ENCODE assay signal across 8 cellular contexts in the genomic region with DNA sequence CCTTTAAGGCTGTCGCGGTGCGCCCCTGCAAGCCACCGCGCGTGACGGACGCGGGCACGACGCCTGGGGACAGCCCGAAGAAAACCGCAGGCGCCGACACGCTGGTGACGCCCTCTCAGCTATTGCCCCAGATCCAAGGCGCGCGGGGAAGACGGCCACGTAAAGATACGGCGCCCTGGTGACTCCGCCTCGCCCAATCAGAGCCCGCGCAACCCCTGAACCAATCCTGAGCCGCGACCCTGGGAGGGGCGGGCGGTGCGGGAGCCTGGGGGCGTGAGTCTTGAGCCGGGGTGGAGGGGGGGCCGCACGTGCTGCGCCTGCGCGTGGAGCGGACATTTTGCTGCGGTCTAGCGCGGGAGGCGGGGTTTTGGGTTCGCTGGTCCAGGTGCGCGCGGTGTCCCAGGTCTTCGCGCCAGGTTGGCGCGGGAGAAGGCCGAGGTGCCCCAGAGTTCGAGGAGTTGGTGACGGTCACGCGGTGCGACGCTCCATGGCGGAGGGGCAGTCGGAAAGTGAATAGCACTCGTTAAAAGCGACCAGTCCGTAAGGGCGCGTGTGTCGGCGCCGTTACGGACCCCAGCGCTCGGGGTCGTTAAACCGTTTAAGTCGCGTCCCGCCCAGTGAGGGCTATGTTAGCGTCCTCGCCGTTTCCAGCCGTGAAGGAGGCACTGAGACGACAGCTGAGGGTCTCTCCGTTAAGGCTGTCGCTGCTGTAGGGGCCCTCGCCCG. TPM values are rescaled to one million over a fixed set of nuclear protein-coding genes. Genes with fewer than 3 reads are reported as not detected.
DNase-seq lines count a peak whose midpoint lies in the region; ATAC-seq and TF ChIP-seq lines count a peak whose summit lies in the region.

No MANE protein-coding gene starts in this region.

- no peak for TF ChIP-seq CTCF in kidney epithelial cell (IDR thresholded peaks at IDR 0.05; ENCODE audit: insufficient read depth, low read length, poor library complexity, severe bottlenecking)

- TF ChIP-seq POLR2A in GM19099 (IDR thresholded peaks at IDR 0.05; ENCODE audit: extremely low read depth, insufficient read length, low read depth): peak; percentile 90

- peak; percentile 91 for ATAC-seq in HG03378 (IDR thresholded peaks at IDR 0.05; ENCODE audit: unreplicated experiment)

- H3K4me3 ChIP-seq in kidney epithelial cell (ENCODE audit: low read depth, low read length): peak overlapping the region; percentile 59

- DNase-seq in AML-193 (lab: John Stamatoyannopoulos, UW) (peak; percentile 93 to 95), NCI-H446 treated with DMSO at 0.1 percent for 48 hours (lab: John Stamatoyannopoulos, UW) (peak; percentile 92), cerebellum (ENCODE audit: low spot score) (peak; percentile 100), kidney epithelial cell (ENCODE audit: low read depth) (peak; percentile 76)
- DNase-seq in activated CD4-positive, alpha-beta T cell treated with anti-CD3 and anti-CD28 coated beads for 1 hour: peak; percentile 97
- DNase-seq in stimulated activated CD4-positive, alpha-beta T cell treated with anti-CD3 and anti-CD28 coated beads, Interleukin-15, amount 100 ng/mL, for 24 hours: peak; percentile 99

- H3K36me3 ChIP-seq in kidney epithelial cell (ENCODE audit: control insufficient read depth, insufficient read depth, low read length): no peaks in the 10 kb centered on the region

- no peaks in the 10 kb centered on the region for H3K27me3 ChIP-seq in kidney epithelial cell (ENCODE audit: control insufficient read depth, insufficient read depth, low read length)

RNA-seq across cellular contexts. Expression of a gene that starts 15.9 kb away (rescaled TPM):
- total RNA-seq in cerebellum (0.73 TPM), kidney epithelial cell (not detected in 2 replicates)

RNA-seq across cellular contexts. Expression of a gene that starts 50.1 kb away (rescaled TPM):
- total RNA-seq in cerebellum: 76.1 TPM
- total RNA-seq in kidney epithelial cell: 122 and 160 TPM in 2 replicates

Comparison
In these comparisons a context has a peak if more than half of its experiments do, and no peak if none do; other contexts are left out.
1. Peak in every context shown above with its lines: DNase-seq, ATAC-seq and H3K4me3 ChIP-seq.